ENCODE assay signal across 9 cellular contexts in the genomic region with DNA sequence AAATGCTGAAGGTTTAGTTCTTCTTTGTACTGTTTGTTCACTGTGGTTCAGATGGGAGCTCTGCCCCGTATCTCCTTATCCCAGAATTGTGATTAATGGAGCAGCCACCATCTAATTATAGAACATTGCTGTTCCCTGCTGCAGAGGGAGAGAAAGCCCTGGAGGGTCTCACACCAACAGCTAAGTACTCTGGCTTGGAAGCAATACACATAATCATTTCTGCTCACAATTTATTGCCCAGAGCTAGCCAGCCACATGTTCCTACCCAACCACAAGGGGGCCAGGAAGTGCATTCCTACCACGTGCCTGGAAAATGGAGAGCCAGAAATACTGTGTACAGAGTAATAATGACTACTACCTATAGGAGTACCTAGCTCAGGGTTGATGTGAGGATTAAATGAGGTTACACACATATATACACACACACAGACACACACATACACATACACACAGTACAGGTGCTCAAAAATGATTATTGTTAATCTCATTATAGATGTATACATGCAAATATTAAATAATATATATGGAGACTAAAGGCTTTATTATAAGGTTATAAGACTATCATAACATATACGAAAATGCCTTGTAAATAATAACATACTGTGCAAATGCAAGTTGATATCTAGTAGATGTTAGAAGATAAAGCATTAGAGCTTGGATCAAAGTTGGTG. TPM values are rescaled to one million over a fixed set of nuclear protein-coding genes. Genes with fewer than 3 reads are reported as not detected.
A peak's percentile ranks its signal among the peaks of the same experiment; 100 is the strongest.
DNase-seq lines count a peak whose midpoint lies in the region; ATAC-seq, FAIRE-seq and TF ChIP-seq lines count a peak whose summit lies in the region.
"Had no signal": no experiment of that assay in that cellular context is flagged by ENCODE, and none has a peak within 500 bp of the region (broad histone marks: within the 10 kb centered on the region; RNA-seq: fewer than 3 reads in every experiment).

No MANE protein-coding gene starts in this region.

- H3K36me3 ChIP-seq in kidney epithelial cell (ENCODE audit: control insufficient read depth, insufficient read depth, low read length), result no peaks in the 10 kb centered on the region

- H3K27ac ChIP-seq in C4-2B (no peak overlapping the region), coronary artery (no peak overlapping the region)

- H3K27me3 ChIP-seq in kidney epithelial cell (ENCODE audit: control insufficient read depth, insufficient read depth, low read length), result no peaks in the 10 kb centered on the region

- TF ChIP-seq CTCF in C4-2B (conservative IDR thresholded peaks at IDR 0.05), result peak; percentile 70
- peak; percentile 43 for TF ChIP-seq CTCF in kidney epithelial cell (IDR thresholded peaks at IDR 0.05; ENCODE audit: insufficient read depth, low read length, poor library complexity, severe bottlenecking)
- no peak for TF ChIP-seq CTCF in coronary artery (IDR thresholded peaks at IDR 0.05)

- peak; percentile 72 for FAIRE-seq in HTR-8/SVneo (lab: Jason Lieb, UNC)

- ATAC-seq in GM18511 (IDR thresholded peaks at IDR 0.05; ENCODE audit: unreplicated experiment), result no peak

- DNase-seq in HTR-8/SVneo (ENCODE audit: insufficient read length, low spot score) (no peak), astrocyte of the hippocampus (ENCODE audit: low read depth, low spot score) (peak; percentile 25), kidney epithelial cell (ENCODE audit: low read depth) (no peak), coronary artery (ENCODE audit: low spot score) (no peak), occipital lobe (lab: John Stamatoyannopoulos, UW) (no peak), NCI-H1694 treated with DMSO at 0.1 percent for 48 hours (lab: John Stamatoyannopoulos, UW) (no peak)
- DNase-seq: activated naive CD8-positive, alpha-beta T cell treated with anti-CD3 and anti-CD28 coated beads, Interleukin-2, amount 10 ng/mL, durations not matched to agents 7 days and 5 days had no signal

- H3K4me3 ChIP-seq in kidney epithelial cell (ENCODE audit: low read depth, low read length) (no peak overlapping the region), coronary artery (no peak overlapping the region)

RNA-seq across cellular contexts. Expression of a gene that starts 22.3 kb away (rescaled TPM):
- 17.8 and 18.3 TPM in 2 replicates for total RNA-seq in kidney epithelial cell
- 3.9 TPM for total RNA-seq in occipital lobe
- total RNA-seq: activated naive CD8-positive, alpha-beta T cell treated with anti-CD3 and anti-CD28 coated beads, Interleukin-2, amount 10 ng/mL, durations not matched to agents 7 days and 5 days had no signal
